In the genomic region with DNA sequence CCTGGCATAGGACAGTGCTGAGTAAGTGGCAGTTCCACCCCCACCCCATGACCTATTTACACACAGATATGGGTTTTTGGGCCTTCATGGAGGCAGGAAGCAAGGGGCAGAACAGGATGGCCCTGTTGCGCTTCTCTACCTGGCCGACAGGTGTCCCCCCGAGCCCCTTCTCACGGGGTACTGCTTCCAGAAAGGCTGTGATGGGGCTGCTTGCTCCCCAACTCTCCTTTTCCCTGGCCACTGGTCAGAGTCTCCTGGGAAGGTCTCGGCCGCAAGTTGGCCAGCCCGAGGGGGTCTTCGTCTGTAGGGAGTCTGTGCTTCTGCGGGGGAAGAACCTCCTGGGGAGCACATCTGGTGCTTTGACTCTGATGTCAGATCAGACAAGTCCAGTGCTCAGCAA, we compare ENCODE assay signal across 2 cellular contexts.
TF ChIP-seq lines count a peak whose summit lies in the region.

No MANE protein-coding gene starts in this region.

TF ChIP-seq in IMR-90, 13 proteins besides CTCF, POLR2A, EP300 and RAD21:
- no peak for TF ChIP-seq FOS (IDR thresholded peaks at IDR 0.05; ENCODE audit: low read depth, low read length)
- no peak for TF ChIP-seq CHD1 (IDR thresholded peaks at IDR 0.05; ENCODE audit: low read depth, low read length)
- no peak for TF ChIP-seq MAFK (IDR thresholded peaks at IDR 0.05; ENCODE audit: low read depth, low read length)
- no peak for TF ChIP-seq SMC3 (IDR thresholded peaks at IDR 0.05; ENCODE audit: low read depth, low read length)
- no peak for TF ChIP-seq USF2 (IDR thresholded peaks at IDR 0.05; ENCODE audit: low read depth, low read length)

TF ChIP-seq in K562, 482 proteins besides CTCF, POLR2A, EP300 and RAD21:
- TF ChIP-seq ZNF224 (CRISPR knock-in tag; IDR thresholded peaks at IDR 0.05) (no peak), CCNT2 (IDR thresholded peaks at IDR 0.05; ENCODE audit: borderline replicate concordance, extremely low read depth, insufficient read length, low read depth, low read length) (no peak), ZNF512 (tag; IDR thresholded peaks at IDR 0.05) (no peak), NFIC (IDR thresholded peaks at IDR 0.05) (no peak), ETV6 (IDR thresholded peaks at IDR 0.05; ENCODE audit: borderline replicate concordance in 1 of 2, low read depth in 2 of 2, low read length in 1 of 2) (no peak), ETV6 (CRISPR knock-in tag; IDR thresholded peaks at IDR 0.05; ENCODE audit: borderline replicate concordance) (no peak), HMGXB4 (CRISPR knock-in tag; IDR thresholded peaks at IDR 0.05) (no peak), ARNT (IDR thresholded peaks at IDR 0.05) (no peak), ZNF316 (IDR thresholded peaks at IDR 0.05) (no peak)
- TF ChIP-seq, protein P1, sequence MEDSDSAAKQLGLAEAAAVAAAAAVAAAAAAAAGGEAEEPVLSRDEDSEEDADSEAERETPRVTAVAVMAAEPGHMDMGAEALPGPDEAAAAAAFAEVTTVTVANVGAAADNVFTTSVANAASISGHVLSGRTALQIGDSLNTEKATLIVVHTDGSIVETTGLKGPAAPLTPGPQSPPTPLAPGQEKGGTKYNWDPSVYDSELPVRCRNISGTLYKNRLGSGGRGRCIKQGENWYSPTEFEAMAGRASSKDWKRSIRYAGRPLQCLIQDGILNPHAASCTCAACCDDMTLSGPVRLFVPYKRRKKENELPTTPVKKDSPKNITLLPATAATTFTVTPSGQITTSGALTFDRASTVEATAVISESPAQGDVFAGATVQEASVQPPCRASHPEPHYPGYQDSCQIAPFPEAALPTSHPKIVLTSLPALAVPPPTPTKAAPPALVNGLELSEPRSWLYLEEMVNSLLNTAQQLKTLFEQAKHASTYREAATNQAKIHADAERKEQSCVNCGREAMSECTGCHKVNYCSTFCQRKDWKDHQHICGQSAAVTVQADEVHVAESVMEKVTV (CRISPR knock-in tag; IDR thresholded peaks at IDR 0.05): no peak
- TF ChIP-seq, protein P2, sequence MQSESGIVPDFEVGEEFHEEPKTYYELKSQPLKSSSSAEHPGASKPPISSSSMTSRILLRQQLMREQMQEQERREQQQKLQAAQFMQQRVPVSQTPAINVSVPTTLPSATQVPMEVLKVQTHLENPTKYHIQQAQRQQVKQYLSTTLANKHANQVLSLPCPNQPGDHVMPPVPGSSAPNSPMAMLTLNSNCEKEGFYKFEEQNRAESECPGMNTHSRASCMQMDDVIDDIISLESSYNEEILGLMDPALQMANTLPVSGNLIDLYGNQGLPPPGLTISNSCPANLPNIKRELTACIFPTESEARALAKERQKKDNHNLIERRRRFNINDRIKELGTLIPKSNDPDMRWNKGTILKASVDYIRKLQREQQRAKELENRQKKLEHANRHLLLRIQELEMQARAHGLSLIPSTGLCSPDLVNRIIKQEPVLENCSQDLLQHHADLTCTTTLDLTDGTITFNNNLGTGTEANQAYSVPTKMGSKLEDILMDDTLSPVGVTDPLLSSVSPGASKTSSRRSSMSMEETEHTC (IDR thresholded peaks at IDR 0.05): no peak
- TF ChIP-seq, protein P3, sequence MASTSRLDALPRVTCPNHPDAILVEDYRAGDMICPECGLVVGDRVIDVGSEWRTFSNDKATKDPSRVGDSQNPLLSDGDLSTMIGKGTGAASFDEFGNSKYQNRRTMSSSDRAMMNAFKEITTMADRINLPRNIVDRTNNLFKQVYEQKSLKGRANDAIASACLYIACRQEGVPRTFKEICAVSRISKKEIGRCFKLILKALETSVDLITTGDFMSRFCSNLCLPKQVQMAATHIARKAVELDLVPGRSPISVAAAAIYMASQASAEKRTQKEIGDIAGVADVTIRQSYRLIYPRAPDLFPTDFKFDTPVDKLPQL (IDR thresholded peaks at IDR 0.05; ENCODE audit: extremely low read depth, insufficient read length): no peak
